Comparison of ENCODE assay signal across 7 cellular contexts in the genomic region with DNA sequence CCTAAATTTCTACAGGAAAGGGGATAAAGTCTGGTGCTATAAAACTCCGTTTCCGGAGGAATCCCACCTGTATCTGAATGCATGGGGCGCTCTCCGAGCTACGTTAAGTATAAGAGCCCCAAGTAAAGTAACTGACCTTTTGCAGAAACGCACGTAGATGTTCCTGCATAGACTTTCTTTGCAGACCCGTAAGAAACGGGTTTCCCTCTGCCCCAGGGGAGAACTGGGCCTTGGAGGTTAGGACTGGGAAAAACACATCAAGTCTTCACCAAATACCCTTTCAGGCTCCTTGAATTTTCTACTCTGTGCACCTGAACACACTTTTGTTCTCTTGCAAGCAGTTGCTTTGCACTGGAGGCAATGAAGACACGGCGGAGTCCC. TPM values are rescaled to one million over a fixed set of nuclear protein-coding genes. Genes with fewer than 3 reads are reported as not detected.
DNase-seq lines count a peak whose midpoint lies in the region; ATAC-seq and TF ChIP-seq lines count a peak whose summit lies in the region.
"Not testable (repeated sequence)": the region's sequence is repeated elsewhere in the genome, so short reads cannot be mapped to it uniquely, and the experiment has no call there.

No MANE protein-coding gene starts in this region.

- intact Hi-C loops in mucosa of descending colon (cut with DNase I, micrococcal nuclease) = not testable (repeated sequence)

- not testable (repeated sequence) for DNase-seq in NB4 (ENCODE audit: low read depth); activated CD4-positive, alpha-beta memory T cell treated with anti-CD3 and anti-CD28 coated beads, Interleukin-2, amount 10 ng/mL, durations not matched to agents 7 days and 5 days; cardiac fibroblast (ENCODE audit: low read depth in 2 of 2); cardiac muscle cell (ENCODE audit: low read depth in 1 of 2, low spot score in 1 of 2)
- peak in 1 of 3 donors; percentile 3 for DNase-seq in mucosa of descending colon

- H3K4me3 Mint-ChIP-seq in activated CD4-positive, alpha-beta memory T cell treated with anti-CD3 and anti-CD28 coated beads, Interleukin-2, amount 10 ng/mL, durations not matched to agents 7 days and 5 days = peak overlapping the region; percentile 99

- not testable (repeated sequence) for H3K9me3 Mint-ChIP-seq in activated CD4-positive, alpha-beta memory T cell treated with anti-CD3 and anti-CD28 coated beads, Interleukin-2, amount 10 ng/mL, durations not matched to agents 7 days and 5 days

- not testable (repeated sequence) for TF ChIP-seq CTCF in NB4 (IDR thresholded peaks at IDR 0.05; ENCODE audit: low read depth, low read length); cardiac fibroblast (IDR thresholded peaks at IDR 0.05; ENCODE audit: low read depth, low read length); cardiac muscle cell (IDR thresholded peaks at IDR 0.05; ENCODE audit: low read depth, low read length); mucosa of descending colon (IDR thresholded peaks at IDR 0.05)

- H3K4me3 ChIP-seq in NB4 (ENCODE audit: low read depth, low read length) (peak overlapping the region; percentile 81), cardiac fibroblast (replicated peaks in 1 of 2; ENCODE audit: low read depth in 2 of 2, low read length in 2 of 2) (peak overlapping the region; percentile 91 to 95), cardiac muscle cell (peak overlapping the region; percentile 94), mucosa of descending colon (peak overlapping the region; percentile 80), skeletal muscle tissue (ENCODE audit: low read length in 3 of 3) (peak overlapping the region; percentile 86 to 96 (median 94))

- not testable (repeated sequence) for H3K36me3 ChIP-seq in cardiac muscle cell; mucosa of descending colon (ENCODE audit: low read depth); skeletal muscle tissue (ENCODE audit: control insufficient read depth in 3 of 3, insufficient read depth in 3 of 3, low read length in 3 of 3)

- peaks cover 28% of the 10 kb centered on the region for H3K4me1 Mint-ChIP-seq in activated CD4-positive, alpha-beta memory T cell treated with anti-CD3 and anti-CD28 coated beads, Interleukin-2, amount 10 ng/mL, durations not matched to agents 7 days and 5 days

- peak; percentile 8 for ATAC-seq in GM18505 (IDR thresholded peaks at IDR 0.05; ENCODE audit: unreplicated experiment)
- ATAC-seq in mucosa of descending colon = peak; percentile 12

- H3K4me1 ChIP-seq in cardiac muscle cell (ENCODE audit: low read depth) (peaks cover 16% of the 10 kb centered on the region), mucosa of descending colon (ENCODE audit: low read depth) (peaks cover 16% of the 10 kb centered on the region), skeletal muscle tissue (ENCODE audit: control insufficient read depth in 3 of 3, insufficient read depth in 3 of 3, low read length in 3 of 3) (peaks cover 34 to 35% (median 34%) of the 10 kb centered on the region in 3 donors)

- peak overlapping the region; percentile 85 to 95 (median 91) for H3K9ac ChIP-seq in skeletal muscle tissue (ENCODE audit: low read depth in 1 of 3, low read length in 3 of 3)

- not testable (repeated sequence) for H3K9me3 ChIP-seq in cardiac muscle cell (ENCODE audit: low read depth); mucosa of descending colon; skeletal muscle tissue (ENCODE audit: control insufficient read depth in 3 of 3, low read length in 3 of 3)

- peak overlapping the region; percentile 93 for H3K27ac ChIP-seq in cardiac muscle cell
- peak overlapping the region; percentile 81 for H3K27ac ChIP-seq in skeletal muscle tissue (ENCODE audit: low read depth, low read length)

- not testable (repeated sequence) for TF ChIP-seq POLR2A in GM18505 (IDR thresholded peaks at IDR 0.05; ENCODE audit: borderline replicate concordance, extremely low read depth, insufficient read depth, insufficient read length); NB4 (IDR thresholded peaks at IDR 0.05; ENCODE audit: extremely low read depth, insufficient read length)

- H3K27me3 ChIP-seq in cardiac muscle cell; skeletal muscle tissue (ENCODE audit: control insufficient read depth in 3 of 3, insufficient read depth in 3 of 3, low read length in 3 of 3): not testable (repeated sequence)

- H3K36me3 Mint-ChIP-seq in activated CD4-positive, alpha-beta memory T cell treated with anti-CD3 and anti-CD28 coated beads, Interleukin-2, amount 10 ng/mL, durations not matched to agents 7 days and 5 days (ENCODE audit: low read depth) = peaks cover 39% of the 10 kb centered on the region

- H3K27ac Mint-ChIP-seq in activated CD4-positive, alpha-beta memory T cell treated with anti-CD3 and anti-CD28 coated beads, Interleukin-2, amount 10 ng/mL, durations not matched to agents 7 days and 5 days = peak overlapping the region; percentile 99

- CTCF ChIA-PET in activated CD4-positive, alpha-beta memory T cell treated with anti-CD3 and anti-CD28 coated beads, Interleukin-2, amount 10 ng/mL, durations not matched to agents 7 days and 5 days (lab: Charles Lee) = interaction anchor here (1.4 to 3.3 kb wide), 3 partner anchors 10 to 22 kb away, joined by 3 to 39 read pairs (median 7); no protein-coding TSS in a partner anchor

- H3K27me3 Mint-ChIP-seq in activated CD4-positive, alpha-beta memory T cell treated with anti-CD3 and anti-CD28 coated beads, Interleukin-2, amount 10 ng/mL, durations not matched to agents 7 days and 5 days = not testable (repeated sequence)

- POLR2A ChIA-PET in activated CD4-positive, alpha-beta memory T cell treated with anti-CD3 and anti-CD28 coated beads, Interleukin-2, amount 10 ng/mL, durations not matched to agents 7 days and 5 days (lab: Charles Lee) = interaction anchor here (0.6 to 4.2 kb wide), 15 partner anchors 9 to 276 kb away, joined by 3 to 74 read pairs (median 7); a partner anchor contains a TSS

RNA-seq across cellular contexts. Expression of a gene that starts 10.0 kb away (rescaled TPM):
- total RNA-seq in activated CD4-positive, alpha-beta memory T cell treated with anti-CD3 and anti-CD28 coated beads, Interleukin-2, amount 10 ng/mL, durations not matched to agents 7 days and 5 days = 100 to 1,000 TPM; 255 to 259 TPM
- total RNA-seq in cardiac muscle cell = 198 and 203 TPM in 2 replicates
- polyA plus RNA-seq in cardiac muscle cell = 145 and 159 TPM in 2 replicates
- 10 to 100 TPM; 60.9 to 65.8 (median 65.8) TPM for total RNA-seq in mucosa of descending colon
- 52.7 TPM for total RNA-seq in skeletal muscle tissue

RNA-seq across cellular contexts. Expression of a gene that starts 11.9 kb away (rescaled TPM):
- total RNA-seq in activated CD4-positive, alpha-beta memory T cell treated with anti-CD3 and anti-CD28 coated beads, Interleukin-2, amount 10 ng/mL, durations not matched to agents 7 days and 5 days = 10 to 100 TPM; 24.6 to 25.7 TPM
- total RNA-seq in cardiac muscle cell (5.3 and 9.3 TPM in 2 replicates), mucosa of descending colon (10 to 100 TPM; 22.6 to 26.5 (median 25.6) TPM), skeletal muscle tissue (2.6 TPM)
- 9.1 and 20.8 TPM in 2 replicates for polyA plus RNA-seq in cardiac muscle cell

RNA-seq across cellular contexts. Expression of a gene that starts 27.0 kb away (rescaled TPM):
- total RNA-seq in activated CD4-positive, alpha-beta memory T cell treated with anti-CD3 and anti-CD28 coated beads, Interleukin-2, amount 10 ng/mL, durations not matched to agents 7 days and 5 days = 10 to 100 TPM; 46.5 to 47.5 TPM
- 24.4 and 39.7 TPM in 2 replicates for total RNA-seq in cardiac muscle cell
- 19.2 and 21.3 TPM in 2 replicates for polyA plus RNA-seq in cardiac muscle cell
- total RNA-seq in mucosa of descending colon = 10 to 100 TPM; 45.4 to 54.3 (median 50.2) TPM
- total RNA-seq in skeletal muscle tissue = 5.7 TPM

RNA-seq across cellular contexts. Expression of a gene that starts 29.9 kb away (rescaled TPM):
- total RNA-seq in activated CD4-positive, alpha-beta memory T cell treated with anti-CD3 and anti-CD28 coated beads, Interleukin-2, amount 10 ng/mL, durations not matched to agents 7 days and 5 days = 10 to 100 TPM; 13.3 to 15.5 TPM
- total RNA-seq in cardiac muscle cell (11.2 and 16.3 TPM in 2 replicates), mucosa of descending colon (10 to 100 TPM; 12.5 to 21.9 (median 19.6) TPM), skeletal muscle tissue (1.0 TPM)
- polyA plus RNA-seq in cardiac muscle cell = 5.9 and 14.3 TPM in 2 replicates

RNA-seq across cellular contexts. Expression of a gene that starts 29.9 kb away (rescaled TPM):
- 10 to 100 TPM; 36.5 to 39.7 TPM for total RNA-seq in activated CD4-positive, alpha-beta memory T cell treated with anti-CD3 and anti-CD28 coated beads, Interleukin-2, amount 10 ng/mL, durations not matched to agents 7 days and 5 days
- total RNA-seq in cardiac muscle cell = 58.0 and 62.5 TPM in 2 replicates
- polyA plus RNA-seq in cardiac muscle cell = 53.7 and 58.5 TPM in 2 replicates
- 10 to 100 TPM; 57.2 to 61.3 (median 59.8) TPM for total RNA-seq in mucosa of descending colon
- total RNA-seq in skeletal muscle tissue = 8.9 TPM
